In genomic region chr4:8265171-8265929, GRCh38 we compare ENCODE assay signal across 28 cellular contexts. TPM values are rescaled to one million over a fixed set of nuclear protein-coding genes. Genes with fewer than 3 reads are reported as not detected.
"Had no signal": no experiment of that assay in that cellular context is flagged by ENCODE, and none has a peak within 500 bp of the region (broad histone marks: within the 10 kb centered on the region; RNA-seq: fewer than 3 reads in every experiment).

No MANE protein-coding gene starts in this region.

- H3K27me3 ChIP-seq: gastrocnemius medialis, heart left ventricle had no signal

- H3K36me3 ChIP-seq: brain microvascular endothelial cell, esophagus muscularis mucosa, gastrocnemius medialis, heart left ventricle had no signal

- DNase-seq: activated CD4-positive, alpha-beta memory T cell treated with anti-CD3 and anti-CD28 coated beads, Interleukin-2, amount 10 ng/mL, durations not matched to agents 7 days and 5 days; activated CD4-positive, alpha-beta T cell treated with anti-CD3 and anti-CD28 coated beads for 36 hours; activated CD4-positive, alpha-beta T cell treated with anti-CD3 and anti-CD28 coated beads, Interleukin-2, amount 10 ng/mL, durations not matched to agents 24 days and 14 days; activated CD4-positive, alpha-beta T cell treated with anti-CD3 and anti-CD28 coated beads, Interleukin-2, amount 50 U/mL, for 4 hours; activated CD4-positive, CD25-positive, alpha-beta regulatory T cell; activated CD4-positive, CD25-positive, alpha-beta regulatory T cell treated with anti-CD3 and anti-CD28 coated beads, Interleukin-2, amount 50 U/mL, for 72 hours; activated effector memory CD4-positive, alpha-beta T cell treated with Interleukin-2 at 50 U/mL for 16 hours; activated gamma-delta T cell treated with Interleukin-2 at 50 U/mL for 16 hours; activated naive CD4-positive, alpha-beta T cell treated with anti-CD3 and anti-CD28 coated beads, Interleukin-2, amount 50 U/mL, for 16 hours; activated naive CD4-positive, alpha-beta T cell treated with Interleukin-2 at 50 U/mL for 16 hours; activated T-cell treated with anti-CD3 and anti-CD28 coated beads, Interleukin-2, amount 50 U/mL, for 4 hours; amniotic stem cell; anterior cingulate cortex; brain microvascular endothelial cell; dorsolateral prefrontal cortex; effector memory CD8-positive, alpha-beta T cell; erythroblast; foreskin keratinocyte; gastrocnemius medialis; glutamatergic neuron; T-helper 2 cell had no signal

- H3K4me1 ChIP-seq: foreskin keratinocyte, gastrocnemius medialis had no signal

- H3K9me3 ChIP-seq: esophagus muscularis mucosa, gastrocnemius medialis, heart left ventricle had no signal

- H3K4me3 ChIP-seq: coronary artery, dorsolateral prefrontal cortex, esophagus muscularis mucosa, gastrocnemius medialis, heart left ventricle had no signal

- FAIRE-seq: astrocyte, bronchial epithelial cell had no signal

- H3K27ac ChIP-seq: brain microvascular endothelial cell, dorsolateral prefrontal cortex, foreskin keratinocyte, gastrocnemius medialis, heart left ventricle had no signal

- ATAC-seq: activated CD4-positive, alpha-beta T cell treated with anti-CD3 and anti-CD28 coated beads for 36 hours; activated T-cell treated with anti-CD3 and anti-CD28 coated beads, Interleukin-2, amount 50 U/mL, for 4 hours; activated T-helper 17 cell treated with anti-CD3 and anti-CD28 coated beads, Interleukin-2, amount 50 U/mL, for 72 hours; effector memory CD8-positive, alpha-beta T cell; foreskin keratinocyte; gastrocnemius medialis; heart left ventricle had no signal

RNA-seq across cellular contexts. Expression of gene HTRA3, which starts 4.2 kb away (rescaled TPM):
- total RNA-seq: activated CD4-positive, alpha-beta memory T cell treated with anti-CD3 and anti-CD28 coated beads, Interleukin-2, amount 10 ng/mL, durations not matched to agents 7 days and 5 days; activated CD4-positive, alpha-beta T cell treated with anti-CD3 and anti-CD28 coated beads for 36 hours; activated CD4-positive, alpha-beta T cell treated with anti-CD3 and anti-CD28 coated beads, Interleukin-2, amount 10 ng/mL, durations not matched to agents 24 days and 14 days; activated T-cell treated with anti-CD3 and anti-CD28 coated beads, Interleukin-2, amount 50 U/mL, for 4 hours; activated T-helper 17 cell treated with anti-CD3 and anti-CD28 coated beads, Interleukin-2, amount 50 U/mL, for 72 hours; foreskin keratinocyte; T-helper 1 cell treated with Interleukin-12 subunit alpha and Interleukin-12 subunit beta and Interleukin-4 antibody, amounts not matched to agents 30 ng/mL and 1 ng/mL, for 36 hours had no signal
- polyA plus RNA-seq: foreskin keratinocyte had no signal
